Comparison of ENCODE assay signal across 20 cellular contexts in the genomic region with DNA sequence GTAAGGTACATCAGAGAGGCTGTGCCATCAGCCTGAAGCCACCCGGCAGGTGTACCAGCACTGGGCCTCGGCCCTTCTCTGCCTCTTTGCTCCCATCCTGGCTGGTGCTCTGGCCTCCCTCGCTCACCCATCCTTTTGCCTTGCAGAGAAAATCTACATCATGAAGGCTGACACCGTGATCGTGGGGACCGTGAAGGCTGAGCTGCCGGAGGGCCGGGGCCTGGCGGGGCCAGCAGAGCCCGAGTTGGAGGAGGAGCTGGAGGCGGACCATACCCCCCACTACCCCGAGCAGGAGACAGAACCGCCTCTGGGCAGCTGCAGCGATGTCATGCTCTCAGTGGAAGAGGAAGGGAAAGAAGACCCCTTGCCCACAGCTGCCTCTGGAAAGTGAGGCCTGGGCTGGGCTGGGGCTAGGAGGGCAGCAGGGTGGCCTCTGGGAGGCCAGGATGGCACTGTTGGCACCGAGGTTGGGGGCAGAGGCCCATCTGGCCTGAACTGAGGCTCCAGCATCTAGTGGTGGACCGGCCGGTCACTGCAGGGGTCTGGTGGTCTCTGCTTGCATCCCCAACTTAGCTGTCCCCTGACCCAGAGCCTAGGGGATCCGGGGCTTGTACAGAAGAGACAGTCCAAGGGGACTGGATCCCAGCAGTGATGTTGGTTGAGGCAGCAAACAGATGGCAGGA. TPM values are rescaled to one million over a fixed set of nuclear protein-coding genes. Genes with fewer than 3 reads are reported as not detected.
DNase-seq lines count a peak whose midpoint lies in the region; ATAC-seq and TF ChIP-seq lines count a peak whose summit lies in the region.
"Had no signal": no experiment of that assay in that cellular context is flagged by ENCODE, and none has a peak within 500 bp of the region (broad histone marks: within the 10 kb centered on the region; RNA-seq: fewer than 3 reads in every experiment).

No MANE protein-coding gene starts in this region.

- H3K4me3 Mint-ChIP-seq in activated T-helper 2 cell treated with anti-CD3 and anti-CD28 coated beads, Interferon-gamma antibody, Interleukin-2, Interleukin-4, amounts not matched to agents 10 μg/mL and 5 μg/mL and 100 μg/mL, durations not matched to agents 14 hours and 24 hours and 36 hours (ENCODE audit: low read depth): no peak overlapping the region
- no peak overlapping the region for H3K4me3 Mint-ChIP-seq in nephron progenitor cell
- H3K4me3 Mint-ChIP-seq in effector memory CD8-positive, alpha-beta T cell: no peak overlapping the region
- H3K4me3 Mint-ChIP-seq: central memory CD8-positive, alpha-beta T cell; memory B cell had no signal

- in situ Hi-C loops in transverse colon (cut with MboI; ENCODE audit: low pct_ligation_motif_present in 1 of 4, low pct_unique_long_range_greater_than_20kb in 1 of 4, low sequenced_read_pairs in 3 of 4): no loop called here

- H3K27ac ChIP-seq in right cardiac atrium (ENCODE audit: low read length): no peak overlapping the region
- peak overlapping the region in 1 of 4 donors; percentile 81 for H3K27ac ChIP-seq in transverse colon

- TF ChIP-seq EP300 in transverse colon (IDR thresholded peaks at IDR 0.05; ENCODE audit: low read depth): no peak

- intact Hi-C loops in right cardiac atrium (cut with DNase I): no loop called here
- intact Hi-C loops in left cardiac atrium (cut with DNase I): no loop called here
- intact Hi-C loops in activated T-helper 2 cell treated with anti-CD3 and anti-CD28 coated beads, Interferon-gamma antibody, Interleukin-2, Interleukin-4, amounts not matched to agents 10 μg/mL and 5 μg/mL and 100 μg/mL, durations not matched to agents 14 hours and 24 hours and 36 hours (cut with micrococcal nuclease): no loop called here
- intact Hi-C loops in transverse colon (cut with DNase I; ENCODE audit: low total_unique reads): no loop called here

- TF ChIP-seq CTCF in nephron progenitor cell (IDR thresholded peaks at IDR 0.05) (no peak), GM20000 (IDR thresholded peaks at IDR 0.05; ENCODE audit: extremely low read depth, missing control alignments) (no peak), transverse colon (IDR thresholded peaks at IDR 0.05) (no peak)

- peak overlapping the region; percentile 78 for H3K27ac Mint-ChIP-seq in activated T-helper 2 cell treated with anti-CD3 and anti-CD28 coated beads, Interferon-gamma antibody, Interleukin-2, Interleukin-4, amounts not matched to agents 10 μg/mL and 5 μg/mL and 100 μg/mL, durations not matched to agents 14 hours and 24 hours and 36 hours
- no peak overlapping the region for H3K27ac Mint-ChIP-seq in nephron progenitor cell
- no peak overlapping the region for H3K27ac Mint-ChIP-seq in effector memory CD8-positive, alpha-beta T cell

- H3K9me3 ChIP-seq in right cardiac atrium (ENCODE audit: control insufficient read depth, low read length): no peaks in the 10 kb centered on the region
- H3K9me3 ChIP-seq in transverse colon: no peaks in the 10 kb centered on the region
- H3K9me3 ChIP-seq: tibial nerve had no signal

- no peaks in the 10 kb centered on the region for H3K36me3 ChIP-seq in transverse colon
- H3K36me3 ChIP-seq: tibial nerve had no signal

- no peaks in the 10 kb centered on the region for H3K9me3 Mint-ChIP-seq in activated T-helper 2 cell treated with anti-CD3 and anti-CD28 coated beads, Interferon-gamma antibody, Interleukin-2, Interleukin-4, amounts not matched to agents 10 μg/mL and 5 μg/mL and 100 μg/mL, durations not matched to agents 14 hours and 24 hours and 36 hours
- no peaks in the 10 kb centered on the region for H3K9me3 Mint-ChIP-seq in nephron progenitor cell
- H3K9me3 Mint-ChIP-seq in effector memory CD8-positive, alpha-beta T cell: no peaks in the 10 kb centered on the region
- H3K9me3 Mint-ChIP-seq: central memory CD8-positive, alpha-beta T cell; memory B cell had no signal

- H3K4me1 Mint-ChIP-seq in activated T-helper 2 cell treated with anti-CD3 and anti-CD28 coated beads, Interferon-gamma antibody, Interleukin-2, Interleukin-4, amounts not matched to agents 10 μg/mL and 5 μg/mL and 100 μg/mL, durations not matched to agents 14 hours and 24 hours and 36 hours (ENCODE audit: low read depth): peaks cover 28% of the 10 kb centered on the region
- peaks cover 36% of the 10 kb centered on the region for H3K4me1 Mint-ChIP-seq in nephron progenitor cell
- H3K4me1 Mint-ChIP-seq in effector memory CD8-positive, alpha-beta T cell (ENCODE audit: low read depth in 2 of 2): peaks cover 19 to 34% of the 10 kb centered on the region in 2 donors

- DNase-seq in right cardiac atrium (peak in 2 of 3 donors; percentile 49 to 51), left cardiac atrium (no peak), nephron progenitor cell (peak; percentile 48), GM20000 (ENCODE audit: low spot score) (no peak), transverse colon (no peak)
- DNase-seq in activated T-helper 2 cell treated with anti-CD3 and anti-CD28 coated beads, Interferon-gamma antibody, Interleukin-2, Interleukin-4, amounts not matched to agents 10 μg/mL and 5 μg/mL and 100 μg/mL, durations not matched to agents 14 hours and 24 hours and 36 hours (ENCODE audit: low spot score): no peak
- DNase-seq in effector memory CD8-positive, alpha-beta T cell: no peak
- DNase-seq: activated CD4-positive, alpha-beta T cell treated with anti-CD3 and anti-CD28 coated beads for 1 hour; activated naive CD4-positive, alpha-beta T cell; effector CD8-positive, alpha-beta T cell; NCI-H1417 treated with DMSO at 0.1 percent for 48 hours; NCI-H69; SHP77; stimulated activated CD4-positive, alpha-beta T cell treated with anti-CD3 and anti-CD28 coated beads, Interleukin-15, amount 100 ng/mL, for 24 hours; stimulated activated naive CD4-positive, alpha-beta T cell had no signal

- H3K4me3 ChIP-seq in right cardiac atrium (ENCODE audit: low read length): no peak overlapping the region
- no peak overlapping the region for H3K4me3 ChIP-seq in transverse colon
- H3K4me3 ChIP-seq: tibial nerve had no signal

- H3K27me3 Mint-ChIP-seq in activated T-helper 2 cell treated with anti-CD3 and anti-CD28 coated beads, Interferon-gamma antibody, Interleukin-2, Interleukin-4, amounts not matched to agents 10 μg/mL and 5 μg/mL and 100 μg/mL, durations not matched to agents 14 hours and 24 hours and 36 hours (ENCODE audit: low read depth): no peaks in the 10 kb centered on the region
- peaks cover 5% of the 10 kb centered on the region for H3K27me3 Mint-ChIP-seq in nephron progenitor cell (ENCODE audit: low read depth, poor library complexity)
- no peaks in the 10 kb centered on the region for H3K27me3 Mint-ChIP-seq in effector memory CD8-positive, alpha-beta T cell
- H3K27me3 Mint-ChIP-seq: central memory CD8-positive, alpha-beta T cell; memory B cell had no signal

- H3K27me3 ChIP-seq in right cardiac atrium (ENCODE audit: control insufficient read depth, insufficient read depth) (no peaks in the 10 kb centered on the region), transverse colon (no peaks in the 10 kb centered on the region)
- H3K27me3 ChIP-seq: tibial nerve had no signal

- peaks cover 3% of the 10 kb centered on the region for H3K4me1 ChIP-seq in right cardiac atrium (ENCODE audit: control insufficient read depth, insufficient read depth, low read length)
- peaks cover 12 to 41% (median 23%) of the 10 kb centered on the region in 4 donors for H3K4me1 ChIP-seq in transverse colon

- TF ChIP-seq POLR2A in transverse colon (IDR thresholded peaks at IDR 0.05): no peak

- ATAC-seq in right cardiac atrium (no peak), left cardiac atrium (no peak), HG03039 (IDR thresholded peaks at IDR 0.05; ENCODE audit: unreplicated experiment) (no peak)
- ATAC-seq in effector memory CD8-positive, alpha-beta T cell (replicated peaks): no peak

- 88% methylated on average over 18 of the region's 18 CpGs for WGBS in right cardiac atrium
- 86% methylated on average over 18 of the region's 18 CpGs; no CpG with 5 or more reads in 1 of the 2 donors for WGBS in transverse colon (ENCODE audit: low coverage in 1 of 2), 2 donors

- peaks cover 29% of the 10 kb centered on the region for H3K36me3 Mint-ChIP-seq in activated T-helper 2 cell treated with anti-CD3 and anti-CD28 coated beads, Interferon-gamma antibody, Interleukin-2, Interleukin-4, amounts not matched to agents 10 μg/mL and 5 μg/mL and 100 μg/mL, durations not matched to agents 14 hours and 24 hours and 36 hours (ENCODE audit: low read depth)
- no peaks in the 10 kb centered on the region for H3K36me3 Mint-ChIP-seq in nephron progenitor cell (ENCODE audit: low read depth)
- H3K36me3 Mint-ChIP-seq in effector memory CD8-positive, alpha-beta T cell (ENCODE audit: insufficient read depth): no peaks in the 10 kb centered on the region
- H3K36me3 Mint-ChIP-seq: memory B cell had no signal

RNA-seq across cellular contexts. Expression of a gene that starts 24.5 kb away (rescaled TPM):
- total RNA-seq in right cardiac atrium (10 to 100 TPM; 17.9 to 25.4 (median 20.8) TPM), left cardiac atrium (10 to 100 TPM; 28.3 to 28.5 TPM), transverse colon (10 to 100 TPM; 11.1 to 17.3 (median 15.3) TPM)
- 11.6 TPM for polyA plus RNA-seq in right cardiac atrium
- total RNA-seq in activated T-helper 2 cell treated with anti-CD3 and anti-CD28 coated beads, Interferon-gamma antibody, Interleukin-2, Interleukin-4, amounts not matched to agents 10 μg/mL and 5 μg/mL and 100 μg/mL, durations not matched to agents 14 hours and 24 hours and 36 hours: 150 and 153 TPM in 2 replicates
- polyA plus RNA-seq: neural cell had no signal

Comparison
In these comparisons a context has a peak if more than half of its experiments do, and no peak if none do; other contexts are left out.
1. DNase-seq: peak in right cardiac atrium (2 of 3) and nephron progenitor cell (single experiment); none in left cardiac atrium (single experiment), activated T-helper 2 cell treated with anti-CD3 and anti-CD28 coated beads, Interferon-gamma antibody, Interleukin-2, Interleukin-4, amounts not matched to agents 10 μg/mL and 5 μg/mL and 100 μg/mL, durations not matched to agents 14 hours and 24 hours and 36 hours (single experiment), effector memory CD8-positive, alpha-beta T cell (0 of 3), GM20000 (single experiment) and transverse colon (single experiment).